In the genomic region with DNA sequence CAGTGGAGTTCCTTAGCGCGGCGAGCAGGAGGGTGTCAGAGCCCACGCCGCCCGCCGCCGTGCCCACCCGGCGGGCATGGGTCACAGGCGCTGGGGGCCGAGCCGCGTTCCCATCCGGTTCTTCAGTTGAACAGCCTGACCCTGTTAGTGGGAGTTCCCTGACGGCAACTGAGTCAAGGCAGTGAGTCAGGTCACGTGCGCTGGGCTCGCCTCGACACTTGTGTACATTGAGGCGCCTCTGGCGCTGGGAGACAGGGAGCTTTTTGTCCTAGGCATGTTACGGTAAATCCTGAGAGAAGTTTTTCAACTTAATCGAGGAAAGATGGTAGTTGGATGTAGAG, we compare ENCODE assay signal across 8 cellular contexts. TPM values are rescaled to one million over a fixed set of nuclear protein-coding genes. Genes with fewer than 3 reads are reported as not detected.
DNase-seq lines count a peak whose midpoint lies in the region; ATAC-seq and TF ChIP-seq lines count a peak whose summit lies in the region.

No MANE protein-coding gene starts in this region.

- no TSS peak for BruUV-seq in PC-9 (replicated peaks; lab: Mats Ljungman, UMichigan)

- no peaks in the 10 kb centered on the region for H3K9me3 Mint-ChIP-seq in CD8-positive, alpha-beta T cell
- no peaks in the 10 kb centered on the region for H3K9me3 Mint-ChIP-seq in HFFc6

- no peak for TF ChIP-seq CTCF in CD8-positive, alpha-beta T cell (IDR thresholded peaks at IDR 0.05)
- TF ChIP-seq CTCF in HFFc6 (IDR thresholded peaks at IDR 0.05), result no peak
- no peak for TF ChIP-seq CTCF in PC-9 (conservative IDR thresholded peaks at IDR 0.05)
- no peak for TF ChIP-seq CTCF in foreskin fibroblast (IDR thresholded peaks at IDR 0.05; ENCODE audit: low read depth, low read length)
- TF ChIP-seq CTCF in neural cell (IDR thresholded peaks at IDR 0.05; ENCODE audit: poor library complexity, severe bottlenecking), result no peak
- TF ChIP-seq CTCF in GM13977 (IDR thresholded peaks at IDR 0.05; ENCODE audit: extremely low read depth, insufficient read depth, missing control alignments), result no peak

- peak in 6 of 7 experiments; percentile 19 to 50 (median 27) for DNase-seq in CD8-positive, alpha-beta T cell
- DNase-seq in HFFc6 (peak; percentile 62), PC-9 (peak; percentile 20 to 58), foreskin fibroblast (peak; percentile 77 to 90), stromal cell of bone marrow (ENCODE audit: low read depth) (peak; percentile 72), GM13977 (ENCODE audit: low spot score) (no peak)
- peak; percentile 12 for DNase-seq in activated gamma-delta T cell treated with anti-CD3 and anti-CD28 coated beads, Interleukin-2, amount 50 U/mL, for 16 hours (ENCODE audit: low read depth)

- H3K4me3 Mint-ChIP-seq in CD8-positive, alpha-beta T cell, result peak overlapping the region; percentile 97
- H3K4me3 Mint-ChIP-seq in HFFc6, result peak overlapping the region; percentile 99

- TF ChIP-seq RAD21 in neural cell (conservative IDR thresholded peaks at IDR 0.05), result no peak

- POLR2A ChIA-PET in CD8-positive, alpha-beta T cell (lab: Charles Lee), result interaction anchor here (1.5 to 2.9 kb wide), 5 partner anchors 12 to 62 kb away, joined by 5 to 20 read pairs (median 9); no protein-coding TSS in a partner anchor
- POLR2A ChIA-PET in PC-9 (lab: Charles Lee; ENCODE audit: unreplicated experiment), result interaction anchor here (0.6 kb wide), 1 partner anchor 44 kb away, joined by 4 read pairs; no protein-coding TSS in a partner anchor

- H3K4me2 ChIP-seq in PC-9 (peak overlapping the region; percentile 89), neural cell (ENCODE audit: low read length) (peak overlapping the region; percentile 94)

- no peaks in the 10 kb centered on the region for H3K36me3 ChIP-seq in CD8-positive, alpha-beta T cell (ENCODE audit: insufficient read depth, low read length)
- no peaks in the 10 kb centered on the region for H3K36me3 ChIP-seq in PC-9 (ENCODE audit: low read depth)
- no peaks in the 10 kb centered on the region for H3K36me3 ChIP-seq in neural cell (ENCODE audit: insufficient read depth, low read length)

- H3K9me2 ChIP-seq in PC-9 (ENCODE audit: insufficient read depth), result no peaks in the 10 kb centered on the region
- H3K9me2 ChIP-seq in neural cell (ENCODE audit: insufficient read depth, low read length), result no peaks in the 10 kb centered on the region

- CTCF ChIA-PET in CD8-positive, alpha-beta T cell (lab: Charles Lee), result interaction anchor here (1.0 to 4.8 kb wide), 3 partner anchors 46 to 69 kb away, joined by 3 to 24 read pairs (median 23); no protein-coding TSS in a partner anchor
- CTCF ChIA-PET in PC-9 (lab: Charles Lee), result interaction anchor here (1.9 kb wide), 1 partner anchor 46 kb away, joined by 14 read pairs; no protein-coding TSS in a partner anchor

- H2AFZ ChIP-seq in PC-9 (peak overlapping the region; percentile 91; the same call in 1 of the 2 replicates), neural cell (ENCODE audit: low read depth, low read length) (peak overlapping the region; percentile 24)

- peak overlapping the region; percentile 89 for H3K27ac Mint-ChIP-seq in CD8-positive, alpha-beta T cell
- H3K27ac Mint-ChIP-seq in HFFc6, result peak overlapping the region; percentile 94

- no peaks in the 10 kb centered on the region for H3K27me3 Mint-ChIP-seq in CD8-positive, alpha-beta T cell (ENCODE audit: low read depth)
- peaks cover 4% of the 10 kb centered on the region; the same call in 1 of the 2 replicates for H3K27me3 Mint-ChIP-seq in HFFc6 (ENCODE audit: insufficient read depth)

- H4K20me1 ChIP-seq in PC-9 (ENCODE audit: insufficient read depth) (peaks cover 49% of the 10 kb centered on the region), neural cell (ENCODE audit: insufficient read depth) (no peaks in the 10 kb centered on the region)

- H3K9ac ChIP-seq in neural cell (ENCODE audit: low read length), result peak overlapping the region; percentile 90

- intact Hi-C loops in CD8-positive, alpha-beta T cell (cut with DNase I, micrococcal nuclease), result loop anchor here (1.0 to 10.0 kb wide), 11 partner anchors 45 to 718 kb away; a partner anchor contains a TSS
- intact Hi-C loops in PC-9 (cut with micrococcal nuclease; ENCODE audit: unreplicated experiment), result loop anchor here (1.0 to 5.0 kb wide), 4 partner anchors 16 to 152 kb away; a partner anchor contains a TSS

- H3K79me2 ChIP-seq in PC-9 (ENCODE audit: low read depth) (peaks cover 64% of the 10 kb centered on the region), neural cell (replicated peaks; ENCODE audit: insufficient read depth, low read length) (peaks cover 52% of the 10 kb centered on the region)

- peak overlapping the region; percentile 82 for H3K4me3 ChIP-seq in CD8-positive, alpha-beta T cell (ENCODE audit: low read depth, low read length)
- H3K4me3 ChIP-seq in PC-9 (peak overlapping the region; percentile 99), foreskin fibroblast (ENCODE audit: low read depth in 1 of 2, low read length in 2 of 2) (peak overlapping the region; percentile 87 to 89), neural cell (ENCODE audit: low read length) (peak overlapping the region; percentile 93)

- peaks cover 46% of the 10 kb centered on the region for H3K4me1 ChIP-seq in CD8-positive, alpha-beta T cell (ENCODE audit: insufficient read depth, low read length)
- peaks cover 31% of the 10 kb centered on the region for H3K4me1 ChIP-seq in PC-9 (replicated peaks; ENCODE audit: insufficient read depth)

- H3K27me3 ChIP-seq in CD8-positive, alpha-beta T cell (ENCODE audit: insufficient read depth, low read length), result no peaks in the 10 kb centered on the region
- H3K27me3 ChIP-seq in PC-9 (ENCODE audit: insufficient read depth, low read depth) (no peaks in the 10 kb centered on the region), neural cell (ENCODE audit: insufficient read depth, low read depth, low read length) (no peaks in the 10 kb centered on the region)

- peaks cover 58% of the 10 kb centered on the region for H3K4me1 Mint-ChIP-seq in CD8-positive, alpha-beta T cell (ENCODE audit: low read depth)
- H3K4me1 Mint-ChIP-seq in HFFc6 (ENCODE audit: low read depth), result peaks cover 69% of the 10 kb centered on the region

- H3K36me3 Mint-ChIP-seq in CD8-positive, alpha-beta T cell, result peaks cover 29% of the 10 kb centered on the region
- peaks cover 12% of the 10 kb centered on the region for H3K36me3 Mint-ChIP-seq in HFFc6 (ENCODE audit: low read depth)

- no peaks in the 10 kb centered on the region for H3F3A ChIP-seq in PC-9 (ENCODE audit: insufficient read depth, low read depth)
- no peaks in the 10 kb centered on the region for H3F3A ChIP-seq in neural cell (ENCODE audit: insufficient read depth, low read length, poor library complexity, severe bottlenecking)

- H3K9me3 ChIP-seq in CD8-positive, alpha-beta T cell (ENCODE audit: low read length), result no peaks in the 10 kb centered on the region
- H3K9me3 ChIP-seq in PC-9 (ENCODE audit: insufficient read depth, low read depth) (no peaks in the 10 kb centered on the region), neural cell (ENCODE audit: low read length) (no peaks in the 10 kb centered on the region)

- in situ Hi-C loops in GM13977 (cut with MboI; ENCODE audit: low pct_unique_long_range_greater_than_20kb, low sequenced_read_pairs, unreplicated experiment), result no loop called here

- peak overlapping the region; percentile 92 for H3K27ac ChIP-seq in CD8-positive, alpha-beta T cell (ENCODE audit: low read depth, low read length)
- H3K27ac ChIP-seq in PC-9 (peak overlapping the region; percentile 73), neural cell (ENCODE audit: low read length) (peak overlapping the region; percentile 79)

- no peak for TF ChIP-seq EP300 in neural cell (conservative IDR thresholded peaks at IDR 0.05; ENCODE audit: poor library complexity, severe bottlenecking)

- peak; percentile 8 for ATAC-seq in CD8-positive, alpha-beta T cell

TF ChIP-seq in neural cell, 6 proteins besides CTCF, POLR2A, EP300 and RAD21:
- no peak for TF ChIP-seq POLR2AphosphoS5 (IDR thresholded peaks at IDR 0.05)
- peak; percentile 18 for TF ChIP-seq MXI1 (conservative IDR thresholded peaks at IDR 0.05; ENCODE audit: poor library complexity, severe bottlenecking)
- TF ChIP-seq EZH2 (IDR thresholded peaks at IDR 0.05; ENCODE audit: borderline replicate concordance, insufficient read depth, low read length, poor library complexity, severe bottlenecking), result no peak

RNA-seq across cellular contexts. Expression of a gene that starts 0.7 kb away (rescaled TPM):
- 100 to 1,000 TPM; 130 to 134 TPM for total RNA-seq in CD8-positive, alpha-beta T cell
- 100 to 1,000 TPM; 311 to 355 (median 323) TPM for total RNA-seq in HFFc6 (2021; fragmentation: NEBNext Ultra II Directional; extraction: Animal tissue kit (Norgen Biotek cat#: 25700))
- total RNA-seq in PC-9 (2021), result 197 and 319 TPM in 2 replicates
- polyA plus RNA-seq in neural cell, result 40.1 and 42.4 TPM in 2 replicates
- 70.6 and 86.5 TPM in 2 replicates for polyA minus RNA-seq in neural cell
